ENCODE assay signal across 1 cellular context in the genomic region with DNA sequence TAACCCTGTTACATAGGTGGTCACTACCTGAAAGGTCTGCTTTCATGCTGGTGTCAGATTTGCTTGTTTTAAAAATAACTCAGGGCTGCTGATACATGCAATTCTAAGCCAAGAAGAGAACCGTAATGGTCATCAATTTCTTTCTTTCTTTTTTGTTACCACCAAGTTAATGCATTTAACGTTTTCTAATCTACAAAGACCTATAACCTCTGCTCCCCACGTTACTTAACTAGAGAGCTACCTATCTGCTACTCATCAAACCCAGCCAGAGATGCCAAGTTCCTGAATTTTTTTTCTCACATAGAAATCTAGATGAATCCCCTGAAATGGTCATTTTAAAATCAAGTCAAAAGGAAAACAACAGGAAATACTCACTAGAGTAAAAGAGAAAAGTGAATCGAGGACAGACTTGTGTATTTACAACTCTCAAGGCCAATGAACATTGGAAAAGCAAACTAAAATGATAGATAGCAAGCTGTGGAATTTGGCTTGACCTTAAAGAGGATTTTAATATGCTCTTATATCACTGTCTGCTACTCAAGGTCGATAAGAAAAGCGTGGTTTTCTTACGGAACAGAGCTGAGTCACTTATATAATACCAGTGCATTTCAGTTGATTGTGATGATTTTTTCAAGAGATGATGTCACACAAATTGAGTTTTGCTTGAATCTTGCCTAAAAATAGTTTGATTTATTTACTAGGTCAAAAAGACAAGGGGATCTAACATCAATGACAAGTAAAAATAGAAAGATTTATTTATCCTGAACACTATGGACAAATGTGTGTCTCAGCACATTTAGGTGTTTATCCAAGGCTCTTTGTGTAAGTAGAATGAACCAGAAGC.
TF ChIP-seq lines count a peak whose summit lies in the region.

No MANE protein-coding gene starts in this region.

TF ChIP-seq in HepG2, 621 proteins besides CTCF, POLR2A, EP300 and RAD21 (continued from another document and continues in another):
- TF ChIP-seq ZBTB2 (CRISPR knock-in tag; IDR thresholded peaks at IDR 0.05; ENCODE audit: low read depth) = no peak
- TF ChIP-seq ZKSCAN8 (CRISPR knock-in tag; IDR thresholded peaks at IDR 0.05; ENCODE audit: borderline replicate concordance) = peak; percentile 82; the same call in 1 of the 2 replicates
- TF ChIP-seq, protein P1, sequence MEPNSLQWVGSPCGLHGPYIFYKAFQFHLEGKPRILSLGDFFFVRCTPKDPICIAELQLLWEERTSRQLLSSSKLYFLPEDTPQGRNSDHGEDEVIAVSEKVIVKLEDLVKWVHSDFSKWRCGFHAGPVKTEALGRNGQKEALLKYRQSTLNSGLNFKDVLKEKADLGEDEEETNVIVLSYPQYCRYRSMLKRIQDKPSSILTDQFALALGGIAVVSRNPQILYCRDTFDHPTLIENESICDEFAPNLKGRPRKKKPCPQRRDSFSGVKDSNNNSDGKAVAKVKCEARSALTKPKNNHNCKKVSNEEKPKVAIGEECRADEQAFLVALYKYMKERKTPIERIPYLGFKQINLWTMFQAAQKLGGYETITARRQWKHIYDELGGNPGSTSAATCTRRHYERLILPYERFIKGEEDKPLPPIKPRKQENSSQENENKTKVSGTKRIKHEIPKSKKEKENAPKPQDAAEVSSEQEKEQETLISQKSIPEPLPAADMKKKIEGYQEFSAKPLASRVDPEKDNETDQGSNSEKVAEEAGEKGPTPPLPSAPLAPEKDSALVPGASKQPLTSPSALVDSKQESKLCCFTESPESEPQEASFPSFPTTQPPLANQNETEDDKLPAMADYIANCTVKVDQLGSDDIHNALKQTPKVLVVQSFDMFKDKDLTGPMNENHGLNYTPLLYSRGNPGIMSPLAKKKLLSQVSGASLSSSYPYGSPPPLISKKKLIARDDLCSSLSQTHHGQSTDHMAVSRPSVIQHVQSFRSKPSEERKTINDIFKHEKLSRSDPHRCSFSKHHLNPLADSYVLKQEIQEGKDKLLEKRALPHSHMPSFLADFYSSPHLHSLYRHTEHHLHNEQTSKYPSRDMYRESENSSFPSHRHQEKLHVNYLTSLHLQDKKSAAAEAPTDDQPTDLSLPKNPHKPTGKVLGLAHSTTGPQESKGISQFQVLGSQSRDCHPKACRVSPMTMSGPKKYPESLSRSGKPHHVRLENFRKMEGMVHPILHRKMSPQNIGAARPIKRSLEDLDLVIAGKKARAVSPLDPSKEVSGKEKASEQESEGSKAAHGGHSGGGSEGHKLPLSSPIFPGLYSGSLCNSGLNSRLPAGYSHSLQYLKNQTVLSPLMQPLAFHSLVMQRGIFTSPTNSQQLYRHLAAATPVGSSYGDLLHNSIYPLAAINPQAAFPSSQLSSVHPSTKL (CRISPR knock-in tag; IDR thresholded peaks at IDR 0.05) = peak; percentile 99
- TF ChIP-seq ELF3 (CRISPR knock-in tag; IDR thresholded peaks at IDR 0.05) = peak; percentile 96
- peak; percentile 46; the same call in 1 of the 2 replicates for TF ChIP-seq ZNF652 (CRISPR knock-in tag; IDR thresholded peaks at IDR 0.05; ENCODE audit: borderline replicate concordance, low read depth)
- peak; percentile 39; the same call in 1 of the 2 replicates for TF ChIP-seq HNF4G (IDR thresholded peaks at IDR 0.05; ENCODE audit: borderline replicate concordance, low read depth, low read length)
- TF ChIP-seq HNF4G (CRISPR knock-in tag; IDR thresholded peaks at IDR 0.05; ENCODE audit: borderline replicate concordance, low read depth) = no peak
- TF ChIP-seq NFKBIZ (CRISPR knock-in tag; IDR thresholded peaks at IDR 0.05) = 0 out of 2 replicates have a peak, but pooled peaks have one; percentile 24
- TF ChIP-seq HDAC1 (CRISPR knock-in tag; IDR thresholded peaks at IDR 0.05) = peak; percentile 64
- peak; percentile 67 for TF ChIP-seq ZNF18 (CRISPR knock-in tag; IDR thresholded peaks at IDR 0.05; ENCODE audit: insufficient replicate concordance)
- peak; percentile 47; the same call in 1 of the 2 replicates for TF ChIP-seq RCOR2 (CRISPR knock-in tag; IDR thresholded peaks at IDR 0.05)
- peak; percentile 78 for TF ChIP-seq SKI (IDR thresholded peaks at IDR 0.05; ENCODE audit: partially characterized antibody)
- no peak for TF ChIP-seq ZNF597 (CRISPR knock-in tag; IDR thresholded peaks at IDR 0.05)
- TF ChIP-seq ZNF484 (CRISPR knock-in tag; IDR thresholded peaks at IDR 0.05; ENCODE audit: borderline replicate concordance, low read depth) = no peak
- TF ChIP-seq FOXO1 (CRISPR knock-in tag; IDR thresholded peaks at IDR 0.05) = peak; percentile 94
- peak; percentile 33; the same call in 1 of the 2 replicates for TF ChIP-seq CEBPG (CRISPR knock-in tag; IDR thresholded peaks at IDR 0.05)
- TF ChIP-seq ZNF317 (CRISPR knock-in tag; IDR thresholded peaks at IDR 0.05) = peak; percentile 87
- TF ChIP-seq ZSCAN12 (CRISPR knock-in tag; IDR thresholded peaks at IDR 0.05) = 0 out of 2 replicates have a peak, but pooled peaks have one; percentile 40
- TF ChIP-seq KDM6A (CRISPR knock-in tag; IDR thresholded peaks at IDR 0.05; ENCODE audit: low read depth) = peak; percentile 83
- TF ChIP-seq, protein P2, sequence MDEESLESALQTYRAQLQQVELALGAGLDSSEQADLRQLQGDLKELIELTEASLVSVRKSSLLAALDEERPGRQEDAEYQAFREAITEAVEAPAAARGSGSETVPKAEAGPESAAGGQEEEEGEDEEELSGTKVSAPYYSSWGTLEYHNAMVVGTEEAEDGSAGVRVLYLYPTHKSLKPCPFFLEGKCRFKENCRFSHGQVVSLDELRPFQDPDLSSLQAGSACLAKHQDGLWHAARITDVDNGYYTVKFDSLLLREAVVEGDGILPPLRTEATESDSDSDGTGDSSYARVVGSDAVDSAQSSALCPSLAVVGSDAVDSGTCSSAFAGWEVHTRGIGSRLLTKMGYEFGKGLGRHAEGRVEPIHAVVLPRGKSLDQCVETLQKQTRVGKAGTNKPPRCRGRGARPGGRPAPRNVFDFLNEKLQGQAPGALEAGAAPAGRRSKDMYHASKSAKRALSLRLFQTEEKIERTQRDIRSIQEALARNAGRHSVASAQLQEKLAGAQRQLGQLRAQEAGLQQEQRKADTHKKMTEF (CRISPR knock-in tag; IDR thresholded peaks at IDR 0.05) = peak; percentile 87
- peak; percentile 78 for TF ChIP-seq ASH2L (IDR thresholded peaks at IDR 0.05; ENCODE audit: insufficient read length, low read depth, low read length)
- peak; percentile 94 for TF ChIP-seq SOX5 (CRISPR knock-in tag; IDR thresholded peaks at IDR 0.05; ENCODE audit: borderline replicate concordance)
- TF ChIP-seq ZBTB25 (CRISPR knock-in tag; IDR thresholded peaks at IDR 0.05) = 0 out of 2 replicates have a peak, but pooled peaks have one; percentile 31
- TF ChIP-seq HOXD1 (CRISPR knock-in tag; IDR thresholded peaks at IDR 0.05) = peak; percentile 89; the same call in 1 of the 2 replicates
- peak; percentile 42; the same call in 1 of the 2 replicates for TF ChIP-seq THAP11 (CRISPR knock-in tag; IDR thresholded peaks at IDR 0.05)
- TF ChIP-seq ZMYM4 (CRISPR knock-in tag; IDR thresholded peaks at IDR 0.05) = 0 out of 2 replicates have a peak, but pooled peaks have one; percentile 42
- peak; percentile 47; the same call in 1 of the 2 replicates for TF ChIP-seq BRCA1 (CRISPR knock-in tag; IDR thresholded peaks at IDR 0.05)
- TF ChIP-seq PATZ1 (CRISPR knock-in tag; IDR thresholded peaks at IDR 0.05) = 0 out of 2 replicates have a peak, but pooled peaks have one; percentile 20
- peak; percentile 94 for TF ChIP-seq GATAD2A (CRISPR knock-in tag; IDR thresholded peaks at IDR 0.05)
- TF ChIP-seq GABPA (IDR thresholded peaks at IDR 0.05; ENCODE audit: low read depth, low read length) = no peak
- peak; percentile 54; the same call in 1 of the 2 replicates for TF ChIP-seq GABPA (CRISPR knock-in tag; IDR thresholded peaks at IDR 0.05; ENCODE audit: low read depth)
- peak; percentile 30; the same call in 1 of the 2 replicates for TF ChIP-seq SP5 (CRISPR knock-in tag; IDR thresholded peaks at IDR 0.05; ENCODE audit: borderline replicate concordance, low read depth)
- TF ChIP-seq, protein P3, sequence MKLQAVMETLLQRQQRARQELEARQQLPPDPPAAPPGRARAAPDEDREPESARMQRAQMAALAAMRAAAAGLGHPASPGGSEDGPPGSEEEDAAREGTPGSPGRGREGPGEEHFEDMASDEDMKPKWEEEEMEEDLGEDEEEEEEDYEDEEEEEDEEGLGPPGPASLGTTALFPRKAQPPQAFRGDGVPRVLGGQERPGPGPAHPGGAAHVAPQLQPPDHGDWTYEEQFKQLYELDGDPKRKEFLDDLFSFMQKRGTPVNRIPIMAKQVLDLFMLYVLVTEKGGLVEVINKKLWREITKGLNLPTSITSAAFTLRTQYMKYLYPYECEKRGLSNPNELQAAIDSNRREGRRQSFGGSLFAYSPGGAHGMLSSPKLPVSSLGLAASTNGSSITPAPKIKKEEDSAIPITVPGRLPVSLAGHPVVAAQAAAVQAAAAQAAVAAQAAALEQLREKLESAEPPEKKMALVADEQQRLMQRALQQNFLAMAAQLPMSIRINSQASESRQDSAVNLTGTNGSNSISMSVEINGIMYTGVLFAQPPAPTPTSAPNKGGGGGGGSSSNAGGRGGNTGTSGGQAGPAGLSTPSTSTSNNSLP (IDR thresholded peaks at IDR 0.05; ENCODE audit: low read depth, low read length) = peak; percentile 98
- TF ChIP-seq ATF1 (CRISPR knock-in tag; IDR thresholded peaks at IDR 0.05) = peak; percentile 76
- TF ChIP-seq, protein P4, sequence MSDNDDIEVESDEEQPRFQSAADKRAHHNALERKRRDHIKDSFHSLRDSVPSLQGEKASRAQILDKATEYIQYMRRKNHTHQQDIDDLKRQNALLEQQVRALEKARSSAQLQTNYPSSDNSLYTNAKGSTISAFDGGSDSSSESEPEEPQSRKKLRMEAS (IDR thresholded peaks at IDR 0.05) = peak; percentile 47; the same call in 1 of the 2 replicates
- peak; percentile 48; the same call in 1 of the 2 replicates for TF ChIP-seq DRAP1 (CRISPR knock-in tag; IDR thresholded peaks at IDR 0.05)
- 0 out of 2 replicates have a peak, but pooled peaks have one; percentile 40 for TF ChIP-seq MLX (CRISPR knock-in tag; IDR thresholded peaks at IDR 0.05)
